In the genomic region with DNA sequence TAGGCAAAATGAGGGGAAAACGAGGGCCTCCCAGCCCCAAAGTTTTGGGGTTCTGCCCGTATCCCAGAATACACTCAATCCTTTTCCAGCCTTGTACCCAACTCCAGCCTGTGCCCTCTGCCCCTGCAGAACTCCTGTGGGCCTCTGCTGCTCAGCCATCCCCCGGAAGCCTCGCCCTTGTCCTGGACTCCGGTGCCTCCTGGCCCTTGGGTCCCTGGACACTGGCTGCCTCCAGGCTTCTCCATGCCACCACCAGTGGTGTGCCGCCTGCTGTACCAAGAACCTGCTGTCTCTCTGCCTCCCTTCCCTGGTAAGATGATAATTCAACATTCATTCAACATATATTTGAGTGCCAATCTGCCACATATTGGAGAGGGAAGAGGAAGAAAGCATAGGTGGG, we compare ENCODE assay signal across 18 cellular contexts. TPM values are rescaled to one million over a fixed set of nuclear protein-coding genes. Genes with fewer than 3 reads are reported as not detected.
DNase-seq lines count a peak whose midpoint lies in the region; ATAC-seq and TF ChIP-seq lines count a peak whose summit lies in the region.
"Had no signal": no experiment of that assay in that cellular context is flagged by ENCODE, and none has a peak within 500 bp of the region (broad histone marks: within the 10 kb centered on the region; RNA-seq: fewer than 3 reads in every experiment).

No MANE protein-coding gene starts in this region.

- no peaks in the 10 kb centered on the region for H3F3A ChIP-seq in GM23338 (replicated peaks; ENCODE audit: low read depth)

- TF ChIP-seq CTCF in GM23338 (conservative IDR thresholded peaks at IDR 0.05; ENCODE audit: low read depth in 2 of 2) = no peak

- no peak overlapping the region for H4K8ac ChIP-seq in neuronal stem cell (ENCODE audit: low read depth, low read length)

- POLR2A ChIA-PET in activated CD4-positive, alpha-beta T cell treated with anti-CD3 and anti-CD28 coated beads, Interleukin-2, amount 10 ng/mL, durations not matched to agents 7 days and 5 days (lab: Charles Lee) = no interaction called here
- POLR2A ChIA-PET in activated CD4-positive, alpha-beta T cell treated with anti-CD3 and anti-CD28 coated beads for 36 hours (lab: Charles Lee) = no interaction called here

- no peak overlapping the region for H3K18ac ChIP-seq in neuronal stem cell (ENCODE audit: low read length)

- no peaks in the 10 kb centered on the region for H3K4me1 Mint-ChIP-seq in activated CD4-positive, alpha-beta T cell treated with anti-CD3 and anti-CD28 coated beads, Interleukin-2, amount 10 ng/mL, durations not matched to agents 7 days and 5 days
- H3K4me1 Mint-ChIP-seq in activated CD4-positive, alpha-beta T cell treated with anti-CD3 and anti-CD28 coated beads for 36 hours = no peaks in the 10 kb centered on the region
- H3K4me1 Mint-ChIP-seq in activated T-helper 17 cell treated with anti-CD3 and anti-CD28 coated beads, Interleukin-2, amount 50 U/mL, for 72 hours = no peaks in the 10 kb centered on the region
- H3K4me1 Mint-ChIP-seq in stimulated activated naive B cell treated with anti-CD40 and anti-IgM and Interleukin-4, amounts not matched to agents 10 μg/mL and 1 μg/mL and 100 μg/mL, for 72 hours = peaks cover under 1 to 3% of the 10 kb centered on the region in 2 donors
- H3K4me1 Mint-ChIP-seq in GM23338 = peaks cover 12% of the 10 kb centered on the region

- CTCF ChIA-PET in activated CD4-positive, alpha-beta T cell treated with anti-CD3 and anti-CD28 coated beads, Interleukin-2, amount 10 ng/mL, durations not matched to agents 7 days and 5 days (lab: Charles Lee) = interaction anchor here (1.4 kb wide), 1 partner anchor 11 kb away, joined by 3 read pairs; no protein-coding TSS in a partner anchor
- CTCF ChIA-PET in activated CD4-positive, alpha-beta T cell treated with anti-CD3 and anti-CD28 coated beads for 36 hours (lab: Charles Lee) = interaction anchor here (1.2 to 4.8 kb wide), 2 partner anchors 11 to 25 kb away, joined by 3 to 26 read pairs; no protein-coding TSS in a partner anchor

- no peaks in the 10 kb centered on the region for H3K9me3 Mint-ChIP-seq in activated CD4-positive, alpha-beta T cell treated with anti-CD3 and anti-CD28 coated beads, Interleukin-2, amount 10 ng/mL, durations not matched to agents 7 days and 5 days
- H3K9me3 Mint-ChIP-seq in activated CD4-positive, alpha-beta T cell treated with anti-CD3 and anti-CD28 coated beads for 36 hours (ENCODE audit: low read depth) = no peaks in the 10 kb centered on the region
- H3K9me3 Mint-ChIP-seq in activated T-helper 17 cell treated with anti-CD3 and anti-CD28 coated beads, Interleukin-2, amount 50 U/mL, for 72 hours = no peaks in the 10 kb centered on the region
- peaks cover 5 to 7% of the 10 kb centered on the region in 2 donors for H3K9me3 Mint-ChIP-seq in stimulated activated naive B cell treated with anti-CD40 and anti-IgM and Interleukin-4, amounts not matched to agents 10 μg/mL and 1 μg/mL and 100 μg/mL, for 72 hours
- peaks cover 14% of the 10 kb centered on the region; the same call in 2 of the 3 replicates for H3K9me3 Mint-ChIP-seq in GM23338
- H3K9me3 Mint-ChIP-seq: CD4-positive, alpha-beta T cell had no signal

- no peak overlapping the region for H2BK15ac ChIP-seq in neuronal stem cell (ENCODE audit: low read length)

- H3K4me2 ChIP-seq in neuronal stem cell (ENCODE audit: insufficient read depth, low read length, poor library complexity, severe bottlenecking) (no peak overlapping the region), GM23338 (no peak overlapping the region)
- H3K4me2 ChIP-seq: A549 had no signal

- H3K4me3 ChIP-seq in neuronal stem cell (ENCODE audit: low read length in 2 of 2) = no peak overlapping the region
- no peak overlapping the region for H3K4me3 ChIP-seq in GM23338
- H3K4me3 ChIP-seq: A549, HAP-1 had no signal

- H3K36me3 ChIP-seq in neuronal stem cell (replicated peaks in 1 of 2; ENCODE audit: control insufficient read depth in 2 of 2, insufficient read depth in 2 of 2, low read length in 2 of 2) (no peaks in the 10 kb centered on the region), GM23338 (ENCODE audit: insufficient read depth) (no peaks in the 10 kb centered on the region)
- H3K36me3 ChIP-seq: HAP-1 had no signal

- H3K9me3 ChIP-seq in neuronal stem cell (replicated peaks in 1 of 2; ENCODE audit: control insufficient read depth in 2 of 2, insufficient read depth in 1 of 2, low read depth in 1 of 2, low read length in 2 of 2) = no peaks in the 10 kb centered on the region
- H3K9me3 ChIP-seq: A549, Caco-2, HAP-1 had no signal

- H3K27me3 ChIP-seq in neuronal stem cell (ENCODE audit: control insufficient read depth in 3 of 3, insufficient read depth in 3 of 3, low read depth in 1 of 3, low read length in 3 of 3) (peaks cover 0 to 56% (median 0%) of the 10 kb centered on the region in 3 experiments), GM23338 (ENCODE audit: insufficient read depth) (no peaks in the 10 kb centered on the region)

- H2AFZ ChIP-seq in neuronal stem cell (ENCODE audit: low read length) (no peak overlapping the region), GM23338 (no peak overlapping the region)

- no peak overlapping the region for H2BK5ac ChIP-seq in neuronal stem cell (ENCODE audit: low read length)

- H3K4me3 Mint-ChIP-seq in activated CD4-positive, alpha-beta T cell treated with anti-CD3 and anti-CD28 coated beads, Interleukin-2, amount 10 ng/mL, durations not matched to agents 7 days and 5 days = no peak overlapping the region
- no peak overlapping the region for H3K4me3 Mint-ChIP-seq in activated CD4-positive, alpha-beta T cell treated with anti-CD3 and anti-CD28 coated beads for 36 hours
- H3K4me3 Mint-ChIP-seq in activated T-helper 17 cell treated with anti-CD3 and anti-CD28 coated beads, Interleukin-2, amount 50 U/mL, for 72 hours = no peak overlapping the region
- H3K4me3 Mint-ChIP-seq in stimulated activated naive B cell treated with anti-CD40 and anti-IgM and Interleukin-4, amounts not matched to agents 10 μg/mL and 1 μg/mL and 100 μg/mL, for 72 hours = no peak overlapping the region
- H3K4me3 Mint-ChIP-seq in GM23338 = no peak overlapping the region
- H3K4me3 Mint-ChIP-seq: CD4-positive, alpha-beta T cell had no signal

- H3K4ac ChIP-seq in neuronal stem cell (ENCODE audit: low read length) = no peak overlapping the region

- peak overlapping the region; percentile 22 for H3K14ac ChIP-seq in neuronal stem cell (ENCODE audit: low read length)

- no peaks in the 10 kb centered on the region for H3K36me3 Mint-ChIP-seq in activated CD4-positive, alpha-beta T cell treated with anti-CD3 and anti-CD28 coated beads, Interleukin-2, amount 10 ng/mL, durations not matched to agents 7 days and 5 days (ENCODE audit: low read depth)
- H3K36me3 Mint-ChIP-seq in activated CD4-positive, alpha-beta T cell treated with anti-CD3 and anti-CD28 coated beads for 36 hours (ENCODE audit: low read depth) = no peaks in the 10 kb centered on the region
- H3K36me3 Mint-ChIP-seq in activated T-helper 17 cell treated with anti-CD3 and anti-CD28 coated beads, Interleukin-2, amount 50 U/mL, for 72 hours (ENCODE audit: low read depth) = no peaks in the 10 kb centered on the region
- H3K36me3 Mint-ChIP-seq in stimulated activated naive B cell treated with anti-CD40 and anti-IgM and Interleukin-4, amounts not matched to agents 10 μg/mL and 1 μg/mL and 100 μg/mL, for 72 hours = peaks cover 0 to 6% of the 10 kb centered on the region in 2 donors
- peaks cover 5% of the 10 kb centered on the region; the same call in 2 of the 3 replicates for H3K36me3 Mint-ChIP-seq in GM23338 (ENCODE audit: low read depth)

- H3K4me1 ChIP-seq in neuronal stem cell (ENCODE audit: control insufficient read depth in 2 of 2, insufficient read depth in 1 of 2, low read depth in 1 of 2, low read length in 2 of 2) (no peaks in the 10 kb centered on the region), GM23338 (ENCODE audit: insufficient read depth) (peaks cover 12% of the 10 kb centered on the region; the same call in 1 of the 2 replicates)
- H3K4me1 ChIP-seq: A549, Caco-2, HAP-1 had no signal

- peak overlapping the region; percentile 58 for H4K91ac ChIP-seq in neuronal stem cell (ENCODE audit: low read depth, low read length, poor library complexity)

- H3K79me1 ChIP-seq in neuronal stem cell (ENCODE audit: low read depth, low read length) = no peaks in the 10 kb centered on the region

- no peak overlapping the region for H2BK12ac ChIP-seq in neuronal stem cell (ENCODE audit: low read length)

- H3K23ac ChIP-seq in neuronal stem cell (ENCODE audit: low read depth, low read length, poor library complexity) = no peak overlapping the region

- WGBS in neuronal stem cell (ENCODE audit: extremely low coverage in 2 of 2, insufficient read length in 2 of 2, insufficient replicate concordance in 1 of 2), 2 donors = no CpG with 5 or more reads among the region's 6 CpGs

- no peak for ATAC-seq in activated CD4-positive, alpha-beta T cell treated with anti-CD3 and anti-CD28 coated beads for 36 hours
- no peak for ATAC-seq in activated T-helper 17 cell treated with anti-CD3 and anti-CD28 coated beads, Interleukin-2, amount 50 U/mL, for 72 hours (replicated peaks)
- ATAC-seq in stimulated activated naive B cell treated with anti-CD40 and anti-IgM and Interleukin-4, amounts not matched to agents 10 μg/mL and 1 μg/mL and 100 μg/mL, for 72 hours (replicated peaks) = no peak
- no peak for ATAC-seq in GM23338
- ATAC-seq: A549, HepG2 had no signal

- no peak overlapping the region for H3K27ac ChIP-seq in neuronal stem cell (replicated peaks; ENCODE audit: low read length)
- no peak overlapping the region for H3K27ac ChIP-seq in GM23338 (ENCODE audit: low read depth)
- H3K27ac ChIP-seq: 22Rv1, A549, C4-2B had no signal

- peak overlapping the region; percentile 49 for H2AK5ac ChIP-seq in neuronal stem cell (ENCODE audit: low read depth, low read length)

- H3K9ac ChIP-seq in neuronal stem cell (ENCODE audit: low read depth, low read length, poor library complexity) = no peak overlapping the region

- peak overlapping the region; percentile 16 for H3K27ac Mint-ChIP-seq in activated CD4-positive, alpha-beta T cell treated with anti-CD3 and anti-CD28 coated beads, Interleukin-2, amount 10 ng/mL, durations not matched to agents 7 days and 5 days
- H3K27ac Mint-ChIP-seq in activated CD4-positive, alpha-beta T cell treated with anti-CD3 and anti-CD28 coated beads for 36 hours = no peak overlapping the region
- peak overlapping the region; percentile 1 for H3K27ac Mint-ChIP-seq in activated T-helper 17 cell treated with anti-CD3 and anti-CD28 coated beads, Interleukin-2, amount 50 U/mL, for 72 hours
- peak overlapping the region; percentile 33 for H3K27ac Mint-ChIP-seq in stimulated activated naive B cell treated with anti-CD40 and anti-IgM and Interleukin-4, amounts not matched to agents 10 μg/mL and 1 μg/mL and 100 μg/mL, for 72 hours
- no peak overlapping the region for H3K27ac Mint-ChIP-seq in GM23338
- H3K27ac Mint-ChIP-seq: CD4-positive, alpha-beta T cell had no signal

- peak overlapping the region; percentile 25 for H2BK120ac ChIP-seq in neuronal stem cell (ENCODE audit: low read depth, low read length)

- no peaks in the 10 kb centered on the region for H3K9me2 ChIP-seq in GM23338 (ENCODE audit: insufficient read depth)

- H4K20me1 ChIP-seq in GM23338 (replicated peaks; ENCODE audit: insufficient read depth) = no peaks in the 10 kb centered on the region

- DNase-seq in activated CD4-positive, alpha-beta T cell treated with anti-CD3 and anti-CD28 coated beads, Interleukin-2, amount 10 ng/mL, durations not matched to agents 7 days and 5 days = no peak
- no peak for DNase-seq in activated CD4-positive, alpha-beta T cell treated with anti-CD3 and anti-CD28 coated beads for 36 hours
- no peak for DNase-seq in neuronal stem cell (ENCODE audit: low spot score)
- no peak for DNase-seq in stimulated activated naive B cell treated with anti-CD40 and anti-IgM and Interleukin-4, amounts not matched to agents 10 μg/mL and 1 μg/mL and 100 μg/mL, for 72 hours
- DNase-seq in cerebellar nuclear complex (lab: John Stamatoyannopoulos, UW) = no peak
- no peak for DNase-seq in GM23338 (ENCODE audit: low spot score)
- DNase-seq in stimulated activated CD4-positive, alpha-beta T cell treated with anti-CD3 and anti-CD28 coated beads, Interleukin-2, amount 100 ng/mL, for 24 hours = no peak
- DNase-seq: AML-193; Caco-2; CD4-positive, alpha-beta T cell; GOT3 had no signal

- intact Hi-C loops in activated CD4-positive, alpha-beta T cell treated with anti-CD3 and anti-CD28 coated beads for 36 hours (cut with DNase I, micrococcal nuclease) = no loop called here

- peaks cover 25% of the 10 kb centered on the region for H3K27me3 Mint-ChIP-seq in activated CD4-positive, alpha-beta T cell treated with anti-CD3 and anti-CD28 coated beads, Interleukin-2, amount 10 ng/mL, durations not matched to agents 7 days and 5 days
- H3K27me3 Mint-ChIP-seq in activated CD4-positive, alpha-beta T cell treated with anti-CD3 and anti-CD28 coated beads for 36 hours = peaks cover 1% of the 10 kb centered on the region
- peaks cover 4% of the 10 kb centered on the region for H3K27me3 Mint-ChIP-seq in activated T-helper 17 cell treated with anti-CD3 and anti-CD28 coated beads, Interleukin-2, amount 50 U/mL, for 72 hours
- peaks cover 11 to 13% of the 10 kb centered on the region in 2 donors for H3K27me3 Mint-ChIP-seq in stimulated activated naive B cell treated with anti-CD40 and anti-IgM and Interleukin-4, amounts not matched to agents 10 μg/mL and 1 μg/mL and 100 μg/mL, for 72 hours
- peaks cover 15% of the 10 kb centered on the region for H3K27me3 Mint-ChIP-seq in GM23338 (ENCODE audit: insufficient read depth, low read depth, poor library complexity)

- H3K79me2 ChIP-seq in GM23338 (replicated peaks; ENCODE audit: insufficient read depth) = no peaks in the 10 kb centered on the region

RNA-seq across cellular contexts. Expression of a gene that starts 3.8 kb away (rescaled TPM):
- not detected for total RNA-seq in activated CD4-positive, alpha-beta T cell treated with anti-CD3 and anti-CD28 coated beads, Interleukin-2, amount 10 ng/mL, durations not matched to agents 7 days and 5 days
- total RNA-seq in activated CD4-positive, alpha-beta T cell treated with anti-CD3 and anti-CD28 coated beads for 36 hours = not detected
- total RNA-seq in activated T-helper 17 cell treated with anti-CD3 and anti-CD28 coated beads, Interleukin-2, amount 50 U/mL, for 72 hours = not detected
- polyA plus RNA-seq in neuronal stem cell (2013, experiment 1 of 2) = not detected
- not detected for polyA plus RNA-seq in neuronal stem cell (2013, experiment 2 of 2)
- total RNA-seq in GM23338 (2014; rRNA removed; shearing (Covaris generic)) = 0.21 TPM in 1 of 2 replicates, not detected in the other
- not detected in 2 replicates for polyA plus RNA-seq in GM23338 (2016; fragmentation: Nextera tagmentation; extraction: Ambion mirVana)
- total RNA-seq: Caco-2; CD4-positive, alpha-beta T cell; HepG2 had no signal
- polyA plus RNA-seq: A549, BJ, HepG2 had no signal

RNA-seq across cellular contexts. Expression of a gene that starts 4.2 kb away (rescaled TPM):
- not detected for total RNA-seq in activated CD4-positive, alpha-beta T cell treated with anti-CD3 and anti-CD28 coated beads, Interleukin-2, amount 10 ng/mL, durations not matched to agents 7 days and 5 days
- total RNA-seq in activated CD4-positive, alpha-beta T cell treated with anti-CD3 and anti-CD28 coated beads for 36 hours = not detected
- total RNA-seq in activated T-helper 17 cell treated with anti-CD3 and anti-CD28 coated beads, Interleukin-2, amount 50 U/mL, for 72 hours = not detected
- not detected for polyA plus RNA-seq in neuronal stem cell (2013, experiment 1 of 2)
- not detected for polyA plus RNA-seq in neuronal stem cell (2013, experiment 2 of 2)
- total RNA-seq in GM23338 (2014; rRNA removed; shearing (Covaris generic)) = not detected in 2 replicates
- polyA plus RNA-seq in GM23338 (2016; fragmentation: Nextera tagmentation; extraction: Ambion mirVana) = not detected in 2 replicates
- total RNA-seq: Caco-2; CD4-positive, alpha-beta T cell; HepG2 had no signal
- polyA plus RNA-seq: A549, BJ, HepG2 had no signal

RNA-seq across cellular contexts. Expression of a gene that starts 11.4 kb away (rescaled TPM):
- total RNA-seq in activated CD4-positive, alpha-beta T cell treated with anti-CD3 and anti-CD28 coated beads, Interleukin-2, amount 10 ng/mL, durations not matched to agents 7 days and 5 days = 1,000 to 10,000 TPM; 2,679 to 3,011 TPM
- 1,000 to 10,000 TPM; 2,342 to 3,204 TPM for total RNA-seq in activated CD4-positive, alpha-beta T cell treated with anti-CD3 and anti-CD28 coated beads for 36 hours
- total RNA-seq in activated T-helper 17 cell treated with anti-CD3 and anti-CD28 coated beads, Interleukin-2, amount 50 U/mL, for 72 hours = 1,000 to 10,000 TPM; 3,531 to 4,049 TPM
- polyA plus RNA-seq in neuronal stem cell (2013, experiment 1 of 2) = 4,580 TPM
- 4,472 TPM for polyA plus RNA-seq in neuronal stem cell (2013, experiment 2 of 2)
- total RNA-seq in GM23338 (2014; rRNA removed; shearing (Covaris generic)) = 631 and 1,798 TPM in 2 replicates
- polyA plus RNA-seq in GM23338 (2016; fragmentation: Nextera tagmentation; extraction: Ambion mirVana) = 4,053 and 4,073 TPM in 2 replicates

RNA-seq across cellular contexts. Expression of a gene that starts 28.4 kb away (rescaled TPM):
- 1 to 10 TPM; 2.9 to 4.7 TPM for total RNA-seq in activated CD4-positive, alpha-beta T cell treated with anti-CD3 and anti-CD28 coated beads, Interleukin-2, amount 10 ng/mL, durations not matched to agents 7 days and 5 days
- total RNA-seq in activated CD4-positive, alpha-beta T cell treated with anti-CD3 and anti-CD28 coated beads for 36 hours = 1 to 10 TPM; 4.0 to 4.1 TPM
- total RNA-seq in activated T-helper 17 cell treated with anti-CD3 and anti-CD28 coated beads, Interleukin-2, amount 50 U/mL, for 72 hours = under 1 TPM; 0.22 to 0.98 TPM
- 0.67 TPM for polyA plus RNA-seq in neuronal stem cell (2013, experiment 1 of 2)
- polyA plus RNA-seq in neuronal stem cell (2013, experiment 2 of 2) = 0.64 TPM
- not detected in 2 replicates for total RNA-seq in GM23338 (2014; rRNA removed; shearing (Covaris generic))
- 0.27 and 0.47 TPM in 2 replicates for polyA plus RNA-seq in GM23338 (2016; fragmentation: Nextera tagmentation; extraction: Ambion mirVana)

RNA-seq across cellular contexts. Expression of a gene that starts 34.3 kb away (rescaled TPM):
- total RNA-seq in activated CD4-positive, alpha-beta T cell treated with anti-CD3 and anti-CD28 coated beads, Interleukin-2, amount 10 ng/mL, durations not matched to agents 7 days and 5 days = 100 to 1,000 TPM; 663 to 761 TPM
- 100 to 1,000 TPM; 231 to 276 TPM for total RNA-seq in activated CD4-positive, alpha-beta T cell treated with anti-CD3 and anti-CD28 coated beads for 36 hours
- 100 to 1,000 TPM; 255 to 337 TPM for total RNA-seq in activated T-helper 17 cell treated with anti-CD3 and anti-CD28 coated beads, Interleukin-2, amount 50 U/mL, for 72 hours
- polyA plus RNA-seq in neuronal stem cell (2013, experiment 1 of 2) = 30.0 TPM
- 29.8 TPM for polyA plus RNA-seq in neuronal stem cell (2013, experiment 2 of 2)
- total RNA-seq in GM23338 (2014; rRNA removed; shearing (Covaris generic)) = 36.8 and 44.7 TPM in 2 replicates
- 41.3 and 50.8 TPM in 2 replicates for polyA plus RNA-seq in GM23338 (2016; fragmentation: Nextera tagmentation; extraction: Ambion mirVana)

Comparison
In these comparisons a context has a peak if more than half of its experiments do, and no peak if none do; other contexts are left out.
1. H3K27ac Mint-ChIP-seq: peak in activated CD4-positive, alpha-beta T cell treated with anti-CD3 and anti-CD28 coated beads, Interleukin-2, amount 10 ng/mL, durations not matched to agents 7 days and 5 days (single experiment), activated T-helper 17 cell treated with anti-CD3 and anti-CD28 coated beads, Interleukin-2, amount 50 U/mL, for 72 hours (single experiment) and stimulated activated naive B cell treated with anti-CD40 and anti-IgM and Interleukin-4, amounts not matched to agents 10 μg/mL and 1 μg/mL and 100 μg/mL, for 72 hours (single experiment); none in activated CD4-positive, alpha-beta T cell treated with anti-CD3 and anti-CD28 coated beads for 36 hours (single experiment) and GM23338 (single experiment).